14 cellular contexts compared by ENCODE assay signal in genomic region chr17:31051517-31051916, GRCh38. TPM values are rescaled to one million over a fixed set of nuclear protein-coding genes. Genes with fewer than 3 reads are reported as not detected.
DNase-seq lines count a peak whose midpoint lies in the region; ATAC-seq and TF ChIP-seq lines count a peak whose summit lies in the region.
"Had no signal": no experiment of that assay in that cellular context is flagged by ENCODE, and none has a peak within 500 bp of the region (broad histone marks: within the 10 kb centered on the region; RNA-seq: fewer than 3 reads in every experiment).

No MANE protein-coding gene starts in this region.

- no peak for TF ChIP-seq POLR2A in suprapubic skin (IDR thresholded peaks at IDR 0.05)

- ATAC-seq in HG03095 (IDR thresholded peaks at IDR 0.05; ENCODE audit: unreplicated experiment): no peak
- ATAC-seq: GM12878 had no signal

- H3K27me3 ChIP-seq in SJSA1 (replicated peaks) (no peaks in the 10 kb centered on the region), suprapubic skin (no peaks in the 10 kb centered on the region)
- H3K27me3 ChIP-seq: dorsolateral prefrontal cortex, gastrocnemius medialis, vagina had no signal

- in situ Hi-C loops in KBM-7 (cut with MboI; ENCODE audit: low pct_unique_long_range_greater_than_20kb, low sequenced_read_pairs): no loop called here

- H3K9me3 ChIP-seq in SJSA1 (replicated peaks): peaks cover 7% of the 10 kb centered on the region
- H3K9me3 ChIP-seq in suprapubic skin: no peaks in the 10 kb centered on the region
- H3K9me3 ChIP-seq: gastrocnemius medialis, vagina had no signal

- TF ChIP-seq EP300 in suprapubic skin (IDR thresholded peaks at IDR 0.05): no peak

- H3K4me1 Mint-ChIP-seq in immature natural killer cell: peaks cover 26 to 29% of the 10 kb centered on the region in 2 donors

- TF ChIP-seq CTCF in suprapubic skin (IDR thresholded peaks at IDR 0.05): no peak

- H3K27ac ChIP-seq in SJSA1 (peak overlapping the region; percentile 91), suprapubic skin (peak overlapping the region; percentile 53)
- H3K27ac ChIP-seq: C4-2B, gastrocnemius medialis, vagina had no signal

- peak overlapping the region in 2 of 5 donors; percentile 44 to 74 for H3K4me3 Mint-ChIP-seq in immature natural killer cell
- H3K4me3 Mint-ChIP-seq: activated CD4-positive, alpha-beta memory T cell treated with anti-CD3 and anti-CD28 coated beads, Interleukin-2, amount 10 ng/mL, durations not matched to agents 7 days and 5 days had no signal

- H3K4me1 ChIP-seq in SJSA1 (replicated peaks) (peaks cover 26% of the 10 kb centered on the region), suprapubic skin (peaks cover 17% of the 10 kb centered on the region)
- H3K4me1 ChIP-seq: gastrocnemius medialis had no signal

- H3K27ac Mint-ChIP-seq in immature natural killer cell: peak overlapping the region in 4 of 6 donors; percentile 37 to 78 (median 64)

- 73% methylated on average over 2 of the region's 2 CpGs for whole genome bisulfite sequencing in suprapubic skin

- H3K27me3 Mint-ChIP-seq in immature natural killer cell (ENCODE audit: low read depth in 3 of 3): peaks cover 0 to 7% (median 0%) of the 10 kb centered on the region in 3 donors
- H3K27me3 Mint-ChIP-seq: activated CD4-positive, alpha-beta memory T cell treated with anti-CD3 and anti-CD28 coated beads, Interleukin-2, amount 10 ng/mL, durations not matched to agents 7 days and 5 days had no signal

- H3K36me3 Mint-ChIP-seq in immature natural killer cell: peaks cover 0 to 8% (median 7%) of the 10 kb centered on the region in 3 donors

- H3K9me3 Mint-ChIP-seq in immature natural killer cell: no peaks in the 10 kb centered on the region
- H3K9me3 Mint-ChIP-seq: activated CD4-positive, alpha-beta memory T cell treated with anti-CD3 and anti-CD28 coated beads, Interleukin-2, amount 10 ng/mL, durations not matched to agents 7 days and 5 days had no signal

- DNase-seq in KBM-7 (peak; percentile 20), SJSA1 (ENCODE audit: low read depth in 1 of 2, low spot score in 2 of 2) (no peak), immature natural killer cell (no peak), suprapubic skin (ENCODE audit: low spot score in 2 of 2) (no peak), NCI-H1105 (lab: John Stamatoyannopoulos, UW) (no peak), NCI-H526 treated with DMSO at 0.1 percent for 48 hours (lab: John Stamatoyannopoulos, UW) (no peak)
- DNase-seq: NCI-H1694 treated with DMSO at 0.1 percent for 48 hours had no signal

- no peak overlapping the region for H3K4me3 ChIP-seq in SJSA1
- H3K4me3 ChIP-seq in suprapubic skin: no peak overlapping the region
- H3K4me3 ChIP-seq: dorsolateral prefrontal cortex, gastrocnemius medialis, GM12878, vagina had no signal

- H3K36me3 ChIP-seq in SJSA1: peaks cover 13% of the 10 kb centered on the region
- no peaks in the 10 kb centered on the region for H3K36me3 ChIP-seq in suprapubic skin
- H3K36me3 ChIP-seq: gastrocnemius medialis, vagina had no signal

RNA-seq across cellular contexts. Expression of gene NF1, which starts 43.3 kb away (rescaled TPM):
- total RNA-seq in SJSA1 (2014; rRNA removed; shearing (Covaris generic)): 22.1 and 30.3 TPM in 2 replicates
- polyA plus RNA-seq in immature natural killer cell: 1 to 10 TPM; 2.1 to 4.7 (median 3.5) TPM
- 100 to 1,000 TPM in 1 of 4 donors, 10 to 100 TPM in 3; 32.3 to 113 (median 45.4) TPM for total RNA-seq in suprapubic skin
